26 cellular contexts compared by ENCODE assay signal in the genomic region with DNA sequence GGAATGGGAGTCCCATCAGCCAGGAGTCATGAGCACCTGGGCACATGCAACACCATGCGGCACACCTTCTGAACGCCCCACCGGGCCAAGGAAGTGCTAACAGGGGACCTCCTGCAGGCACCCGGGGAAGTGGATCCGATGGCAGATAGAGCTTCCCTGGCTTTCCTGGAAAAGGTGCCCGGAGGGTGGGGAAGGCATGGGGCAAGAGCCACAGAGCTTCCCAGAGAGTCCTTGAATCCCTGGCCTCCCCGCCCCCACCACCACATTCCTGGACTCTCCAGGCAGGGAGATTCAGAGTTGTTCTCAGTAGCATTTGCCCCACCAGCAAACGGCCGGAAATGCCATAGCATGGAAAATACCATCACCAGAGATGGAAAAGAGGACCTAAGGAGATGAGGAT. TPM values are rescaled to one million over a fixed set of nuclear protein-coding genes. Genes with fewer than 3 reads are reported as not detected.
A peak's percentile ranks its signal among the peaks of the same experiment; 100 is the strongest.
DNase-seq lines count a peak whose midpoint lies in the region; ATAC-seq, FAIRE-seq and TF ChIP-seq lines count a peak whose summit lies in the region.
"Had no signal": no experiment of that assay in that cellular context is flagged by ENCODE, and none has a peak within 500 bp of the region (broad histone marks: within the 10 kb centered on the region; RNA-seq: fewer than 3 reads in every experiment).

No MANE protein-coding gene starts in this region.

- no peak for FAIRE-seq in kidney (lab: Jason Lieb, UNC)

- 78 to 93% (median 84%) methylated on average over 9 of the region's 9 CpGs for WGBS in spleen, 5 donors

- H3K27ac ChIP-seq in ascending aorta (no peak overlapping the region), kidney (ENCODE audit: low read depth in 2 of 2, low read length in 2 of 2) (no peak overlapping the region), spleen (no peak overlapping the region)

- ATAC-seq in GM18505 (IDR thresholded peaks at IDR 0.05; ENCODE audit: unreplicated experiment), result no peak
- ATAC-seq: natural killer cell had no signal

- H3K9ac ChIP-seq in kidney (ENCODE audit: low read length in 2 of 2), result no peak overlapping the region

- H3K36me3 ChIP-seq in ascending aorta, result no peaks in the 10 kb centered on the region
- H3K36me3 ChIP-seq in kidney (ENCODE audit: control insufficient read depth in 1 of 2, insufficient read depth in 2 of 2, low read length in 2 of 2), result no peaks in the 10 kb centered on the region
- H3K36me3 ChIP-seq in spleen, result no peaks in the 10 kb centered on the region
- H3K36me3 ChIP-seq: gastroesophageal sphincter had no signal

- intact Hi-C loops in ascending aorta (cut with DNase I), result no loop called here
- intact Hi-C loops in kidney (cut with DNase I), result no loop called here
- intact Hi-C loops in spleen (cut with DNase I; ENCODE audit: low total_unique reads), result no loop called here

- H3K4me1 ChIP-seq in ascending aorta, result no peaks in the 10 kb centered on the region
- no peaks in the 10 kb centered on the region for H3K4me1 ChIP-seq in kidney (ENCODE audit: control insufficient read depth in 1 of 2, insufficient read depth in 1 of 2, low read depth in 1 of 2, low read length in 2 of 2)
- no peaks in the 10 kb centered on the region for H3K4me1 ChIP-seq in spleen
- H3K4me1 ChIP-seq: gastroesophageal sphincter had no signal

- DNase-seq in HT-29 (ENCODE audit: low spot score) (peak; percentile 31), ascending aorta (ENCODE audit: low spot score in 2 of 2) (peak; percentile 4 to 45), kidney (peak; percentile 58), spleen (peak; percentile 41), Kasumi-1 (lab: John Stamatoyannopoulos, UW) (no peak)
- DNase-seq in effector CD8-positive, alpha-beta T cell (lab: John Stamatoyannopoulos, UW), result no peak
- DNase-seq in activated CD4-positive, alpha-beta T cell treated with anti-CD3 and anti-CD28 coated beads for 48 hours, result no peak
- DNase-seq: activated CD4-positive, alpha-beta T cell treated with anti-CD3 and anti-CD28 coated beads for 1 hour; activated CD8-positive, alpha-beta memory T cell treated with anti-CD3 and anti-CD28 coated beads for 24 hours; activated naive CD4-positive, alpha-beta T cell treated with anti-CD3 and anti-CD28 coated beads for 36 hours; activated T-cell treated with anti-CD3 and anti-CD28 coated beads, Interleukin-2, amount 50 U/mL, for 24 hours; CD4-positive, alpha-beta T cell; cerebellar nuclear complex; H7; KG1; natural killer cell; NCI-H1048; NCI-H187 treated with DMSO at 0.1 percent for 48 hours; NCI-H2227 treated with DMSO at 0.1 percent for 48 hours; NCI-H748 treated with DMSO at 0.1 percent for 48 hours; right cardiac atrium; SHP77 treated with DMSO at 0.1 percent for 48 hours had no signal

- H3K4me3 ChIP-seq in ascending aorta (no peak overlapping the region), kidney (ENCODE audit: low read length in 2 of 2) (no peak overlapping the region), spleen (no peak overlapping the region)
- H3K4me3 ChIP-seq: gastroesophageal sphincter had no signal

- TF ChIP-seq CTCF in ascending aorta (IDR thresholded peaks at IDR 0.05), result no peak
- no peak for TF ChIP-seq CTCF in kidney (IDR thresholded peaks at IDR 0.05; ENCODE audit: borderline replicate concordance, extremely low read depth, insufficient read depth)
- TF ChIP-seq CTCF in spleen (IDR thresholded peaks at IDR 0.05 in 8 of 11, conservative IDR thresholded peaks at IDR 0.05 in 3 of 11), result no peak

- TF ChIP-seq POLR2A in spleen (IDR thresholded peaks at IDR 0.05), result no peak
- no peak for TF ChIP-seq POLR2A in GM18505 (IDR thresholded peaks at IDR 0.05; ENCODE audit: borderline replicate concordance, extremely low read depth, insufficient read depth, insufficient read length)

- H3K9me3 ChIP-seq in ascending aorta, result no peaks in the 10 kb centered on the region
- H3K9me3 ChIP-seq in kidney (ENCODE audit: control insufficient read depth in 1 of 2, low read length in 2 of 2), result no peaks in the 10 kb centered on the region
- no peaks in the 10 kb centered on the region for H3K9me3 ChIP-seq in spleen
- H3K9me3 ChIP-seq: gastroesophageal sphincter had no signal

- H3K27me3 ChIP-seq in ascending aorta (no peaks in the 10 kb centered on the region), spleen (replicated peaks in 1 of 7) (peaks cover 0 to 12% (median 0%) of the 10 kb centered on the region in 7 donors)
- H3K27me3 ChIP-seq: gastroesophageal sphincter had no signal

RNA-seq across cellular contexts. Expression of gene TRIM29, which starts 8.3 kb away (rescaled TPM):
- 172 and 226 TPM in 2 replicates for total RNA-seq in HT-29 (2014; rRNA removed; shearing (Covaris generic))
- total RNA-seq in ascending aorta, result 0.43 TPM
- 32.9 TPM for total RNA-seq in kidney
- 0.65 TPM for polyA plus RNA-seq in kidney (ENCODE audit: insufficient read depth, low read depth, low replicate concordance)
- 1 to 10 TPM in 2 of 7 donors, under 1 TPM in 1, not detected in 4; 0.81 to 2.0 (median 1.2) TPM for total RNA-seq in spleen
- polyA plus RNA-seq in spleen, result under 1 TPM; 0.03 to 0.64 (median 0.20) TPM
- total RNA-seq: activated naive CD4-positive, alpha-beta T cell treated with anti-CD3 and anti-CD28 coated beads for 36 hours; CD4-positive, alpha-beta T cell; natural killer cell; OCI-LY7; osteocyte had no signal

Comparison
In these comparisons a context has a peak if more than half of its experiments do, and no peak if none do; other contexts are left out.
1. DNase-seq: peak in HT-29 (single experiment), ascending aorta (2 of 2), kidney (single experiment) and spleen (single experiment); none in effector CD8-positive, alpha-beta T cell (single experiment), activated CD4-positive, alpha-beta T cell treated with anti-CD3 and anti-CD28 coated beads for 48 hours (single experiment) and Kasumi-1 (0 of 2).
2. RNA of gene TRIM29, which starts 8.3 kb away (total RNA-seq): 172 to 226 TPM in HT-29 and 32.9 TPM in kidney (single experiment); 0.43 TPM in ascending aorta (single experiment) and 0.81 to 2.0 TPM in spleen; every median in the first group is over 10 times any median in the second.